Comparison of ENCODE assay signal across 1 cellular context in the genomic region with DNA sequence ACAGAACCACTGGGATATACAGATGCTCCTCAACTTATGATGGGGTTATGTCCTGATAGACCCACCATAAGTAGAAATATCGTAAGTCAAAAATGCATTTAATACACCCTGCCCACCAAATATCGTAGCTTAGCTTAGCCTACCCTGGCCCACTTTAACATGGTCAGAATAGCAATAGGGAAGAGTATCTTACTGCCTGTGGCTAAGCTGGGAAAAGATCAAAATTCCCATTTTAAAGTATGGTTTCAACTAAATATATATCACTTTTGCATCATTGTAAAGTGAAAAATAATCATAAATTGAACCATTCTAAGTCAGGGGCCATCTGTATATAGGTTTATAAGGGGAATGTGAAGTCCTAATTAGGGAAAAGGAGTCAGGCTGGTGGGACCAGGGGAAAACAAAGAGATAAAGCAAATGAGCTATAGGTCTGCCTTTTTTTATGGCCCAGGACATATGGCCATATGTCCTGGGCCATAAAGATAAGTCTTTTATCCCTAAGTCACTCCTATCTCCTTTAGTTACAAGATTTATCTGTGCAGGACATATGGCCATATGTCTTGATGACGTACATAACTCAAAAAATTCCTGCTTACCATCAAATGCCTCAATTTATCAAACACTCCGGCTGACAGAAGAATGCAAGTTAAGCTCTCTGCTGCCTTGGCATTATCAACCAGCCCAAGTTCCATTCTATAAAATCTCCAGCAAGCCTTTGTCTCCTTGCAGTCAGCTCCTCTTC.
A peak's percentile ranks its signal among the peaks of the same experiment; 100 is the strongest.
TF ChIP-seq lines count a peak whose summit lies in the region.

No MANE protein-coding gene starts in this region.

TF ChIP-seq in K562, 482 proteins besides CTCF, POLR2A, EP300 and RAD21 (continued from another document and continues in another):
- TF ChIP-seq JUN (IDR thresholded peaks at IDR 0.05; ENCODE audit: borderline replicate concordance, low read depth, low read length) = peak; percentile 67
- no peak for TF ChIP-seq JUN (CRISPR knock-in tag; IDR thresholded peaks at IDR 0.05; ENCODE audit: borderline replicate concordance)
- TF ChIP-seq NCOA6 (IDR thresholded peaks at IDR 0.05) = no peak
- TF ChIP-seq, protein P1, sequence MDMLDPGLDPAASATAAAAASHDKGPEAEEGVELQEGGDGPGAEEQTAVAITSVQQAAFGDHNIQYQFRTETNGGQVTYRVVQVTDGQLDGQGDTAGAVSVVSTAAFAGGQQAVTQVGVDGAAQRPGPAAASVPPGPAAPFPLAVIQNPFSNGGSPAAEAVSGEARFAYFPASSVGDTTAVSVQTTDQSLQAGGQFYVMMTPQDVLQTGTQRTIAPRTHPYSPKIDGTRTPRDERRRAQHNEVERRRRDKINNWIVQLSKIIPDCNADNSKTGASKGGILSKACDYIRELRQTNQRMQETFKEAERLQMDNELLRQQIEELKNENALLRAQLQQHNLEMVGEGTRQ (CRISPR knock-in tag; IDR thresholded peaks at IDR 0.05) = no peak
- TF ChIP-seq, protein P2, sequence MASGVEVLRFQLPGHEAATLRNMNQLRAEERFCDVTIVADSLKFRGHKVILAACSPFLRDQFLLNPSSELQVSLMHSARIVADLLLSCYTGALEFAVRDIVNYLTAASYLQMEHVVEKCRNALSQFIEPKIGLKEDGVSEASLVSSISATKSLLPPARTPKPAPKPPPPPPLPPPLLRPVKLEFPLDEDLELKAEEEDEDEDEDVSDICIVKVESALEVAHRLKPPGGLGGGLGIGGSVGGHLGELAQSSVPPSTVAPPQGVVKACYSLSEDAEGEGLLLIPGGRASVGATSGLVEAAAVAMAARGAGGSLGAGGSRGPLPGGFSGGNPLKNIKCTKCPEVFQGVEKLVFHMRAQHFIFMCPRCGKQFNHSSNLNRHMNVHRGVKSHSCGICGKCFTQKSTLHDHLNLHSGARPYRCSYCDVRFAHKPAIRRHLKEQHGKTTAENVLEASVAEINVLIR (CRISPR knock-in tag; IDR thresholded peaks at IDR 0.05) = peak; percentile 90
- no peak for TF ChIP-seq SIN3A (IDR thresholded peaks at IDR 0.05; ENCODE audit: borderline replicate concordance in 2 of 2, control insufficient read depth in 1 of 2, low read depth in 2 of 2, low read length in 2 of 2)
- TF ChIP-seq ERF (CRISPR knock-in tag; IDR thresholded peaks at IDR 0.05) = no peak
- TF ChIP-seq EP400 (IDR thresholded peaks at IDR 0.05) = peak; percentile 68
- TF ChIP-seq, protein P3, sequence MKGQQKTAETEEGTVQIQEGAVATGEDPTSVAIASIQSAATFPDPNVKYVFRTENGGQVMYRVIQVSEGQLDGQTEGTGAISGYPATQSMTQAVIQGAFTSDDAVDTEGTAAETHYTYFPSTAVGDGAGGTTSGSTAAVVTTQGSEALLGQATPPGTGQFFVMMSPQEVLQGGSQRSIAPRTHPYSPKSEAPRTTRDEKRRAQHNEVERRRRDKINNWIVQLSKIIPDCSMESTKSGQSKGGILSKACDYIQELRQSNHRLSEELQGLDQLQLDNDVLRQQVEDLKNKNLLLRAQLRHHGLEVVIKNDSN (CRISPR knock-in tag; IDR thresholded peaks at IDR 0.05) = no peak
- peak; percentile 94 for TF ChIP-seq HLTF (IDR thresholded peaks at IDR 0.05)
- no peak for TF ChIP-seq HNRNPUL1 (IDR thresholded peaks at IDR 0.05; ENCODE audit: low read length)
- TF ChIP-seq, protein P4, sequence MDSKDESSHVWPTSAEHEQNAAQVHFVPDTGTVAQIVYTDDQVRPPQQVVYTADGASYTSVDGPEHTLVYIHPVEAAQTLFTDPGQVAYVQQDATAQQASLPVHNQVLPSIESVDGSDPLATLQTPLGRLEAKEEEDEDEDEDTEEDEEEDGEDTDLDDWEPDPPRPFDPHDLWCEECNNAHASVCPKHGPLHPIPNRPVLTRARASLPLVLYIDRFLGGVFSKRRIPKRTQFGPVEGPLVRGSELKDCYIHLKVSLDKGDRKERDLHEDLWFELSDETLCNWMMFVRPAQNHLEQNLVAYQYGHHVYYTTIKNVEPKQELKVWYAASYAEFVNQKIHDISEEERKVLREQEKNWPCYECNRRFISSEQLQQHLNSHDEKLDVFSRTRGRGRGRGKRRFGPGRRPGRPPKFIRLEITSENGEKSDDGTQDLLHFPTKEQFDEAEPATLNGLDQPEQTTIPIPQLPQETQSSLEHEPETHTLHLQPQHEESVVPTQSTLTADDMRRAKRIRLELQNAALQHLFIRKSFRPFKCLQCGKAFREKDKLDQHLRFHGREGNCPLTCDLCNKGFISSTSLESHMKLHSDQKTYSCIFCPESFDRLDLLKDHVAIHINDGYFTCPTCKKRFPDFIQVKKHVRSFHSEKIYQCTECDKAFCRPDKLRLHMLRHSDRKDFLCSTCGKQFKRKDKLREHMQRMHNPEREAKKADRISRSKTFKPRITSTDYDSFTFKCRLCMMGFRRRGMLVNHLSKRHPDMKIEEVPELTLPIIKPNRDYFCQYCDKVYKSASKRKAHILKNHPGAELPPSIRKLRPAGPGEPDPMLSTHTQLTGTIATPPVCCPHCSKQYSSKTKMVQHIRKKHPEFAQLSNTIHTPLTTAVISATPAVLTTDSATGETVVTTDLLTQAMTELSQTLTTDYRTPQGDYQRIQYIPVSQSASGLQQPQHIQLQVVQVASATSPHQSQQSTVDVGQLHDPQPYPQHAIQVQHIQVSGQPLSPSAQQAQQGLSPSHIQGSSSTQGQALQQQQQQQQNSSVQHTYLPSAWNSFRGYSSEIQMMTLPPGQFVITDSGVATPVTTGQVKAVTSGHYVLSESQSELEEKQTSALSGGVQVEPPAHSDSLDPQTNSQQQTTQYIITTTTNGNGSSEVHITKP (IDR thresholded peaks at IDR 0.05; ENCODE audit: partially characterized antibody) = peak; percentile 21
- peak; percentile 97 for TF ChIP-seq ZNF589 (CRISPR knock-in tag; IDR thresholded peaks at IDR 0.05; ENCODE audit: low read depth)
- no peak for TF ChIP-seq TAF15 (IDR thresholded peaks at IDR 0.05; ENCODE audit: low read depth, low read length)
- 0 out of 2 replicates have a peak, but pooled peaks have one; percentile 60 for TF ChIP-seq HDGF (IDR thresholded peaks at IDR 0.05)
- TF ChIP-seq, protein P5, sequence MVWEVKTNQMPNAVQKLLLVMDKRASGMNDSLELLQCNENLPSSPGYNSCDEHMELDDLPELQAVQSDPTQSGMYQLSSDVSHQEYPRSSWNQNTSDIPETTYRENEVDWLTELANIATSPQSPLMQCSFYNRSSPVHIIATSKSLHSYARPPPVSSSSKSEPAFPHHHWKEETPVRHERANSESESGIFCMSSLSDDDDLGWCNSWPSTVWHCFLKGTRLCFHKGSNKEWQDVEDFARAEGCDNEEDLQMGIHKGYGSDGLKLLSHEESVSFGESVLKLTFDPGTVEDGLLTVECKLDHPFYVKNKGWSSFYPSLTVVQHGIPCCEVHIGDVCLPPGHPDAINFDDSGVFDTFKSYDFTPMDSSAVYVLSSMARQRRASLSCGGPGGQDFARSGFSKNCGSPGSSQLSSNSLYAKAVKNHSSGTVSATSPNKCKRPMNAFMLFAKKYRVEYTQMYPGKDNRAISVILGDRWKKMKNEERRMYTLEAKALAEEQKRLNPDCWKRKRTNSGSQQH (CRISPR knock-in tag; IDR thresholded peaks at IDR 0.05) = peak; percentile 87; the same call in 1 of the 2 replicates
- TF ChIP-seq, protein P6, sequence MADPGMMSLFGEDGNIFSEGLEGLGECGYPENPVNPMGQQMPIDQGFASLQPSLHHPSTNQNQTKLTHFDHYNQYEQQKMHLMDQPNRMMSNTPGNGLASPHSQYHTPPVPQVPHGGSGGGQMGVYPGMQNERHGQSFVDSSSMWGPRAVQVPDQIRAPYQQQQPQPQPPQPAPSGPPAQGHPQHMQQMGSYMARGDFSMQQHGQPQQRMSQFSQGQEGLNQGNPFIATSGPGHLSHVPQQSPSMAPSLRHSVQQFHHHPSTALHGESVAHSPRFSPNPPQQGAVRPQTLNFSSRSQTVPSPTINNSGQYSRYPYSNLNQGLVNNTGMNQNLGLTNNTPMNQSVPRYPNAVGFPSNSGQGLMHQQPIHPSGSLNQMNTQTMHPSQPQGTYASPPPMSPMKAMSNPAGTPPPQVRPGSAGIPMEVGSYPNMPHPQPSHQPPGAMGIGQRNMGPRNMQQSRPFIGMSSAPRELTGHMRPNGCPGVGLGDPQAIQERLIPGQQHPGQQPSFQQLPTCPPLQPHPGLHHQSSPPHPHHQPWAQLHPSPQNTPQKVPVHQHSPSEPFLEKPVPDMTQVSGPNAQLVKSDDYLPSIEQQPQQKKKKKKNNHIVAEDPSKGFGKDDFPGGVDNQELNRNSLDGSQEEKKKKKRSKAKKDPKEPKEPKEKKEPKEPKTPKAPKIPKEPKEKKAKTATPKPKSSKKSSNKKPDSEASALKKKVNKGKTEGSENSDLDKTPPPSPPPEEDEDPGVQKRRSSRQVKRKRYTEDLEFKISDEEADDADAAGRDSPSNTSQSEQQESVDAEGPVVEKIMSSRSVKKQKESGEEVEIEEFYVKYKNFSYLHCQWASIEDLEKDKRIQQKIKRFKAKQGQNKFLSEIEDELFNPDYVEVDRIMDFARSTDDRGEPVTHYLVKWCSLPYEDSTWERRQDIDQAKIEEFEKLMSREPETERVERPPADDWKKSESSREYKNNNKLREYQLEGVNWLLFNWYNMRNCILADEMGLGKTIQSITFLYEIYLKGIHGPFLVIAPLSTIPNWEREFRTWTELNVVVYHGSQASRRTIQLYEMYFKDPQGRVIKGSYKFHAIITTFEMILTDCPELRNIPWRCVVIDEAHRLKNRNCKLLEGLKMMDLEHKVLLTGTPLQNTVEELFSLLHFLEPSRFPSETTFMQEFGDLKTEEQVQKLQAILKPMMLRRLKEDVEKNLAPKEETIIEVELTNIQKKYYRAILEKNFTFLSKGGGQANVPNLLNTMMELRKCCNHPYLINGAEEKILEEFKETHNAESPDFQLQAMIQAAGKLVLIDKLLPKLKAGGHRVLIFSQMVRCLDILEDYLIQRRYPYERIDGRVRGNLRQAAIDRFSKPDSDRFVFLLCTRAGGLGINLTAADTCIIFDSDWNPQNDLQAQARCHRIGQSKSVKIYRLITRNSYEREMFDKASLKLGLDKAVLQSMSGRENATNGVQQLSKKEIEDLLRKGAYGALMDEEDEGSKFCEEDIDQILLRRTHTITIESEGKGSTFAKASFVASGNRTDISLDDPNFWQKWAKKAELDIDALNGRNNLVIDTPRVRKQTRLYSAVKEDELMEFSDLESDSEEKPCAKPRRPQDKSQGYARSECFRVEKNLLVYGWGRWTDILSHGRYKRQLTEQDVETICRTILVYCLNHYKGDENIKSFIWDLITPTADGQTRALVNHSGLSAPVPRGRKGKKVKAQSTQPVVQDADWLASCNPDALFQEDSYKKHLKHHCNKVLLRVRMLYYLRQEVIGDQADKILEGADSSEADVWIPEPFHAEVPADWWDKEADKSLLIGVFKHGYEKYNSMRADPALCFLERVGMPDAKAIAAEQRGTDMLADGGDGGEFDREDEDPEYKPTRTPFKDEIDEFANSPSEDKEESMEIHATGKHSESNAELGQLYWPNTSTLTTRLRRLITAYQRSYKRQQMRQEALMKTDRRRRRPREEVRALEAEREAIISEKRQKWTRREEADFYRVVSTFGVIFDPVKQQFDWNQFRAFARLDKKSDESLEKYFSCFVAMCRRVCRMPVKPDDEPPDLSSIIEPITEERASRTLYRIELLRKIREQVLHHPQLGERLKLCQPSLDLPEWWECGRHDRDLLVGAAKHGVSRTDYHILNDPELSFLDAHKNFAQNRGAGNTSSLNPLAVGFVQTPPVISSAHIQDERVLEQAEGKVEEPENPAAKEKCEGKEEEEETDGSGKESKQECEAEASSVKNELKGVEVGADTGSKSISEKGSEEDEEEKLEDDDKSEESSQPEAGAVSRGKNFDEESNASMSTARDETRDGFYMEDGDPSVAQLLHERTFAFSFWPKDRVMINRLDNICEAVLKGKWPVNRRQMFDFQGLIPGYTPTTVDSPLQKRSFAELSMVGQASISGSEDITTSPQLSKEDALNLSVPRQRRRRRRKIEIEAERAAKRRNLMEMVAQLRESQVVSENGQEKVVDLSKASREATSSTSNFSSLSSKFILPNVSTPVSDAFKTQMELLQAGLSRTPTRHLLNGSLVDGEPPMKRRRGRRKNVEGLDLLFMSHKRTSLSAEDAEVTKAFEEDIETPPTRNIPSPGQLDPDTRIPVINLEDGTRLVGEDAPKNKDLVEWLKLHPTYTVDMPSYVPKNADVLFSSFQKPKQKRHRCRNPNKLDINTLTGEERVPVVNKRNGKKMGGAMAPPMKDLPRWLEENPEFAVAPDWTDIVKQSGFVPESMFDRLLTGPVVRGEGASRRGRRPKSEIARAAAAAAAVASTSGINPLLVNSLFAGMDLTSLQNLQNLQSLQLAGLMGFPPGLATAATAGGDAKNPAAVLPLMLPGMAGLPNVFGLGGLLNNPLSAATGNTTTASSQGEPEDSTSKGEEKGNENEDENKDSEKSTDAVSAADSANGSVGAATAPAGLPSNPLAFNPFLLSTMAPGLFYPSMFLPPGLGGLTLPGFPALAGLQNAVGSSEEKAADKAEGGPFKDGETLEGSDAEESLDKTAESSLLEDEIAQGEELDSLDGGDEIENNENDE (IDR thresholded peaks at IDR 0.05; ENCODE audit: low read depth, low read length) = no peak
- no peak for TF ChIP-seq SRSF1 (IDR thresholded peaks at IDR 0.05; ENCODE audit: low read depth, low read length)
- TF ChIP-seq, protein P7, sequence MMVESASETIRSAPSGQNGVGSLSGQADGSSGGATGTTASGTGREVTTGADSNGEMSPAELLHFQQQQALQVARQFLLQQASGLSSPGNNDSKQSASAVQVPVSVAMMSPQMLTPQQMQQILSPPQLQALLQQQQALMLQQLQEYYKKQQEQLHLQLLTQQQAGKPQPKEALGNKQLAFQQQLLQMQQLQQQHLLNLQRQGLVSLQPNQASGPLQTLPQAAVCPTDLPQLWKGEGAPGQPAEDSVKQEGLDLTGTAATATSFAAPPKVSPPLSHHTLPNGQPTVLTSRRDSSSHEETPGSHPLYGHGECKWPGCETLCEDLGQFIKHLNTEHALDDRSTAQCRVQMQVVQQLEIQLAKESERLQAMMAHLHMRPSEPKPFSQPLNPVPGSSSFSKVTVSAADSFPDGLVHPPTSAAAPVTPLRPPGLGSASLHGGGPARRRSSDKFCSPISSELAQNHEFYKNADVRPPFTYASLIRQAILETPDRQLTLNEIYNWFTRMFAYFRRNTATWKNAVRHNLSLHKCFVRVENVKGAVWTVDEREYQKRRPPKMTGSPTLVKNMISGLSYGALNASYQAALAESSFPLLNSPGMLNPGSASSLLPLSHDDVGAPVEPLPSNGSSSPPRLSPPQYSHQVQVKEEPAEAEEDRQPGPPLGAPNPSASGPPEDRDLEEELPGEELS (CRISPR knock-in tag; IDR thresholded peaks at IDR 0.05; ENCODE audit: borderline replicate concordance) = no peak
- TF ChIP-seq, protein P8, sequence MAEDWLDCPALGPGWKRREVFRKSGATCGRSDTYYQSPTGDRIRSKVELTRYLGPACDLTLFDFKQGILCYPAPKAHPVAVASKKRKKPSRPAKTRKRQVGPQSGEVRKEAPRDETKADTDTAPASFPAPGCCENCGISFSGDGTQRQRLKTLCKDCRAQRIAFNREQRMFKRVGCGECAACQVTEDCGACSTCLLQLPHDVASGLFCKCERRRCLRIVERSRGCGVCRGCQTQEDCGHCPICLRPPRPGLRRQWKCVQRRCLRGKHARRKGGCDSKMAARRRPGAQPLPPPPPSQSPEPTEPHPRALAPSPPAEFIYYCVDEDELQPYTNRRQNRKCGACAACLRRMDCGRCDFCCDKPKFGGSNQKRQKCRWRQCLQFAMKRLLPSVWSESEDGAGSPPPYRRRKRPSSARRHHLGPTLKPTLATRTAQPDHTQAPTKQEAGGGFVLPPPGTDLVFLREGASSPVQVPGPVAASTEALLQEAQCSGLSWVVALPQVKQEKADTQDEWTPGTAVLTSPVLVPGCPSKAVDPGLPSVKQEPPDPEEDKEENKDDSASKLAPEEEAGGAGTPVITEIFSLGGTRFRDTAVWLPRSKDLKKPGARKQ (CRISPR knock-in tag; IDR thresholded peaks at IDR 0.05) = 0 out of 2 replicates have a peak, but pooled peaks have one; percentile 23
- peak; percentile 54; the same call in 1 of the 2 replicates for TF ChIP-seq EGR1 (conservative IDR thresholded peaks at IDR 0.05)
- no peak for TF ChIP-seq MTF1 (CRISPR knock-in tag; IDR thresholded peaks at IDR 0.05; ENCODE audit: borderline replicate concordance)
- TF ChIP-seq ZNF140 (CRISPR knock-in tag; IDR thresholded peaks at IDR 0.05) = no peak
- TF ChIP-seq, protein P9, sequence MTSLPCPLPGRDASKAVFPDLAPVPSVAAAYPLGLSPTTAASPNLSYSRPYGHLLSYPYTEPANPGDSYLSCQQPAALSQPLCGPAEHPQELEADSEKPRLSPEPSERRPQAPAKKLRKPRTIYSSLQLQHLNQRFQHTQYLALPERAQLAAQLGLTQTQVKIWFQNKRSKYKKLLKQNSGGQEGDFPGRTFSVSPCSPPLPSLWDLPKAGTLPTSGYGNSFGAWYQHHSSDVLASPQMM (CRISPR knock-in tag; IDR thresholded peaks at IDR 0.05) = no peak
- TF ChIP-seq U2AF2 (optimal IDR thresholded peaks at IDR 0.05; ENCODE audit: low read depth, low read length) = no peak
